Comparison of ENCODE assay signal across 12 cellular contexts in the genomic region with DNA sequence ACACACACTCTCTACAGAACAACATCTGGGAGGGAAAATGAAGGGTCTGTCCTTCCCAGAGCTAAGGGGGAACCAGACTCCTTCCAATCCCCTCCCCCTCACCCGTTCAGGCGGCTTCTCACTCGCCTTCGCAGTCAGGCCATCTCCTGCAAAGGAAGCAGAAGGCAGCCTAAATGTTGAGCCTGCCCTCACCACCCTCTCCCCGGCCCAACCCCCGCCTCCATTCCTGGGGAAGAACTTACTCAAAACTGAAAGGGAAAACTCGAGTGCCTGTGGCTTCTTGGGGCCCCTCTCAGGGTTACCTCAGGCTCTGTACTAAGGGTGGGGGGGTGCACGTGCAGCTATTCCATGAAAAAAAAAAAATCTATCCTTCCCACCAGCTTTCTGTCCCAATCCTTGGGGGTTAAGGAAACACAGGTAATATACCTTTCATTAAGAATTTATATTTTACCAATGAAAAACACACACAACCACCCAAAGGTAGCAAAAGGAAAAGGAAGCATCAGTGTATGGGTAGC. TPM values are rescaled to one million over a fixed set of nuclear protein-coding genes. Genes with fewer than 3 reads are reported as not detected.
DNase-seq lines count a peak whose midpoint lies in the region; FAIRE-seq and TF ChIP-seq lines count a peak whose summit lies in the region.
"Had no signal": no experiment of that assay in that cellular context is flagged by ENCODE, and none has a peak within 500 bp of the region (broad histone marks: within the 10 kb centered on the region; RNA-seq: fewer than 3 reads in every experiment).

No MANE protein-coding gene starts in this region.

- H3K4me3 ChIP-seq in CD4-positive, alpha-beta memory T cell (ENCODE audit: low read length in 2 of 2) = no peak overlapping the region
- peak overlapping the region; percentile 77 for H3K4me3 ChIP-seq in NB4 (ENCODE audit: low read depth, low read length)
- H3K4me3 ChIP-seq in astrocyte (ENCODE audit: insufficient read depth, low read depth, low read length) = no peak overlapping the region

- H3K79me2 ChIP-seq in astrocyte (ENCODE audit: insufficient read depth, low read length) = peaks cover 11% of the 10 kb centered on the region

- peaks cover 5 to 32% (median 13%) of the 10 kb centered on the region in 4 donors for H3K4me1 Mint-ChIP-seq in CD4-positive, alpha-beta memory T cell
- H3K4me1 Mint-ChIP-seq in astrocyte (ENCODE audit: low read depth, unreplicated experiment) (peaks cover 4% of the 10 kb centered on the region), progenitor cell of endocrine pancreas (ENCODE audit: low read depth) (peaks cover 19% of the 10 kb centered on the region)

- no peaks in the 10 kb centered on the region for H3K36me3 ChIP-seq in CD4-positive, alpha-beta memory T cell (ENCODE audit: insufficient read depth, low read length)
- H3K36me3 ChIP-seq in astrocyte (ENCODE audit: insufficient read depth, low read length) = peaks cover 2% of the 10 kb centered on the region

- POLR2A ChIA-PET in CD4-positive, alpha-beta memory T cell (lab: Charles Lee; ENCODE audit: partially characterized antibody) = interaction anchor here (1.8 kb wide), 1 partner anchor 115 kb away, joined by 8 read pairs; a partner anchor contains a TSS

- TF ChIP-seq POLR2A in NB4 (IDR thresholded peaks at IDR 0.05; ENCODE audit: extremely low read depth, insufficient read length) (no peak), H54 (IDR thresholded peaks at IDR 0.05; ENCODE audit: low read depth, low read length) (no peak)

- peak overlapping the region; percentile 97 for H3K4me2 ChIP-seq in astrocyte (ENCODE audit: low read length)

- no peak overlapping the region for H3K9ac ChIP-seq in astrocyte (ENCODE audit: low read length)

- FAIRE-seq in astrocyte (lab: Jason Lieb, UNC) (peak; percentile 60), H54 (lab: Jason Lieb, UNC) (no peak)

- no peaks in the 10 kb centered on the region for H3K27me3 ChIP-seq in CD4-positive, alpha-beta memory T cell (ENCODE audit: insufficient read depth, low read length)
- H3K27me3 ChIP-seq in astrocyte (ENCODE audit: insufficient read depth, low read length) = no peaks in the 10 kb centered on the region

- H3K27ac Mint-ChIP-seq in CD4-positive, alpha-beta memory T cell = peak overlapping the region in 4 of 7 donors; percentile 13 to 68 (median 36)
- no peak overlapping the region for H3K27ac Mint-ChIP-seq in astrocyte (ENCODE audit: unreplicated experiment)
- no peak overlapping the region for H3K27ac Mint-ChIP-seq in progenitor cell of endocrine pancreas

- peak overlapping the region in 2 of 8 donors; percentile 22 to 52 for H3K4me3 Mint-ChIP-seq in CD4-positive, alpha-beta memory T cell
- H3K4me3 Mint-ChIP-seq in astrocyte (ENCODE audit: unreplicated experiment) (peak overlapping the region; percentile 92), progenitor cell of endocrine pancreas (ENCODE audit: low read depth) (peak overlapping the region; percentile 96)

- H2AFZ ChIP-seq in astrocyte (ENCODE audit: low read depth, low read length) = no peak overlapping the region

- peaks cover 0 to 2% (median 0%) of the 10 kb centered on the region in 8 donors for H3K9me3 Mint-ChIP-seq in CD4-positive, alpha-beta memory T cell
- H3K9me3 Mint-ChIP-seq in astrocyte (ENCODE audit: unreplicated experiment) (no peaks in the 10 kb centered on the region), progenitor cell of endocrine pancreas (ENCODE audit: low read depth) (peaks cover 12% of the 10 kb centered on the region)

- H3K27me3 Mint-ChIP-seq in CD4-positive, alpha-beta memory T cell = no peaks in the 10 kb centered on the region
- H3K27me3 Mint-ChIP-seq in astrocyte (ENCODE audit: low read depth, unreplicated experiment) = no peaks in the 10 kb centered on the region
- H3K27me3 Mint-ChIP-seq in progenitor cell of endocrine pancreas = no peaks in the 10 kb centered on the region

- peaks cover 25% of the 10 kb centered on the region for H3K4me1 ChIP-seq in CD4-positive, alpha-beta memory T cell (ENCODE audit: insufficient read depth, low read length)
- H3K4me1 ChIP-seq in astrocyte (ENCODE audit: insufficient read depth, low read length) = peaks cover 10% of the 10 kb centered on the region

- no peak overlapping the region for H3K27ac ChIP-seq in CD4-positive, alpha-beta memory T cell (ENCODE audit: low read depth, low read length)
- H3K27ac ChIP-seq in astrocyte (ENCODE audit: low read depth, low read length) = no peak overlapping the region
- H3K27ac ChIP-seq: HL-60 had no signal

- intact Hi-C loops in CD4-positive, alpha-beta memory T cell (cut with micrococcal nuclease) = loop anchor here (5.0 kb wide), 1 partner anchor 54 kb away; no protein-coding TSS in a partner anchor

- H3K9me3 ChIP-seq in CD4-positive, alpha-beta memory T cell (ENCODE audit: control insufficient read depth in 1 of 2, low read length in 2 of 2) = no peaks in the 10 kb centered on the region
- no peaks in the 10 kb centered on the region for H3K9me3 ChIP-seq in astrocyte (ENCODE audit: insufficient read depth, low read depth, low read length)

- CTCF ChIA-PET in CD4-positive, alpha-beta memory T cell (lab: Charles Lee; ENCODE audit: partially characterized antibody) = interaction anchor here (1.1 kb wide), 1 partner anchor 32 kb away, joined by 3 read pairs; a partner anchor contains a TSS

- no peaks in the 10 kb centered on the region for H4K20me1 ChIP-seq in astrocyte (ENCODE audit: insufficient read depth, low read length)

- TF ChIP-seq CTCF in NB4 (IDR thresholded peaks at IDR 0.05; ENCODE audit: low read depth, low read length) (no peak), astrocyte (IDR thresholded peaks at IDR 0.05; ENCODE audit: insufficient read depth, low read depth, low read length) (no peak), progenitor cell of endocrine pancreas (IDR thresholded peaks at IDR 0.05; ENCODE audit: unreplicated experiment) (no peak)

- DNase-seq in CD4-positive, alpha-beta memory T cell = no peak
- DNase-seq in NB4 (ENCODE audit: low read depth) (no peak), astrocyte (ENCODE audit: low read depth) (no peak), progenitor cell of endocrine pancreas (ENCODE audit: low spot score, unreplicated experiment) (no peak), NCI-H69 (lab: John Stamatoyannopoulos, UW) (no peak), H54 (ENCODE audit: insufficient read length, low spot score) (no peak), hippocampal formation (lab: John Stamatoyannopoulos, UW) (no peak), NCI-H1436 treated with DMSO at 0.1 percent for 48 hours (lab: John Stamatoyannopoulos, UW) (no peak)
- DNase-seq: DMS153, NCI-H2081 treated with DMSO at 0.1 percent for 48 hours had no signal

- peaks cover 10 to 24% of the 10 kb centered on the region in 2 donors for H3K36me3 Mint-ChIP-seq in CD4-positive, alpha-beta memory T cell
- H3K36me3 Mint-ChIP-seq in astrocyte (ENCODE audit: low read depth, unreplicated experiment) (peaks cover 9% of the 10 kb centered on the region), progenitor cell of endocrine pancreas (ENCODE audit: insufficient read depth) (peaks cover 14% of the 10 kb centered on the region)

RNA-seq across cellular contexts. Expression of a gene that starts 2.4 kb away (rescaled TPM):
- 10 to 100 TPM; 28.0 to 28.2 TPM for total RNA-seq in CD4-positive, alpha-beta memory T cell
- polyA plus RNA-seq in CD4-positive, alpha-beta memory T cell = 1 to 10 TPM; 5.8 to 6.0 TPM
- total RNA-seq in astrocyte (48.0 and 51.2 TPM in 2 replicates), progenitor cell of endocrine pancreas (88.9 and 92.4 TPM in 2 replicates)

RNA-seq across cellular contexts. Expression of a gene that starts 28.5 kb away (rescaled TPM):
- not detected for total RNA-seq in CD4-positive, alpha-beta memory T cell
- polyA plus RNA-seq in CD4-positive, alpha-beta memory T cell = not detected
- total RNA-seq in astrocyte = not detected in 2 replicates
- 22.2 and 23.6 TPM in 2 replicates for total RNA-seq in progenitor cell of endocrine pancreas
- total RNA-seq: mononuclear cell had no signal

RNA-seq across cellular contexts. Expression of a gene that starts 31.9 kb away (rescaled TPM):
- 100 to 1,000 TPM; 300 to 314 TPM for total RNA-seq in CD4-positive, alpha-beta memory T cell
- polyA plus RNA-seq in CD4-positive, alpha-beta memory T cell = 100 to 1,000 TPM; 163 to 182 TPM
- total RNA-seq in astrocyte = 330 and 343 TPM in 2 replicates
- 754 and 795 TPM in 2 replicates for total RNA-seq in progenitor cell of endocrine pancreas

RNA-seq across cellular contexts. Expression of a gene that starts 50.0 kb away (rescaled TPM):
- 1 to 10 TPM; 3.5 TPM for total RNA-seq in CD4-positive, alpha-beta memory T cell
- polyA plus RNA-seq in CD4-positive, alpha-beta memory T cell = not detected
- total RNA-seq in astrocyte = 2.0 and 3.2 TPM in 2 replicates
- 5.8 and 6.6 TPM in 2 replicates for total RNA-seq in progenitor cell of endocrine pancreas

Comparison
In these comparisons a context has a peak if more than half of its experiments do, and no peak if none do; other contexts are left out.
1. H3K27ac Mint-ChIP-seq: peak in CD4-positive, alpha-beta memory T cell (4 of 7); none in astrocyte (single experiment) and progenitor cell of endocrine pancreas (single experiment).
2. RNA of a gene that starts 28.5 kb away (total RNA-seq): 22.2 to 23.6 TPM in progenitor cell of endocrine pancreas; not detected in CD4-positive, alpha-beta memory T cell and not detected in astrocyte; every median in the first group is over 10 times any median in the second.